ENCODE assay signal across 9 cellular contexts in the genomic region with DNA sequence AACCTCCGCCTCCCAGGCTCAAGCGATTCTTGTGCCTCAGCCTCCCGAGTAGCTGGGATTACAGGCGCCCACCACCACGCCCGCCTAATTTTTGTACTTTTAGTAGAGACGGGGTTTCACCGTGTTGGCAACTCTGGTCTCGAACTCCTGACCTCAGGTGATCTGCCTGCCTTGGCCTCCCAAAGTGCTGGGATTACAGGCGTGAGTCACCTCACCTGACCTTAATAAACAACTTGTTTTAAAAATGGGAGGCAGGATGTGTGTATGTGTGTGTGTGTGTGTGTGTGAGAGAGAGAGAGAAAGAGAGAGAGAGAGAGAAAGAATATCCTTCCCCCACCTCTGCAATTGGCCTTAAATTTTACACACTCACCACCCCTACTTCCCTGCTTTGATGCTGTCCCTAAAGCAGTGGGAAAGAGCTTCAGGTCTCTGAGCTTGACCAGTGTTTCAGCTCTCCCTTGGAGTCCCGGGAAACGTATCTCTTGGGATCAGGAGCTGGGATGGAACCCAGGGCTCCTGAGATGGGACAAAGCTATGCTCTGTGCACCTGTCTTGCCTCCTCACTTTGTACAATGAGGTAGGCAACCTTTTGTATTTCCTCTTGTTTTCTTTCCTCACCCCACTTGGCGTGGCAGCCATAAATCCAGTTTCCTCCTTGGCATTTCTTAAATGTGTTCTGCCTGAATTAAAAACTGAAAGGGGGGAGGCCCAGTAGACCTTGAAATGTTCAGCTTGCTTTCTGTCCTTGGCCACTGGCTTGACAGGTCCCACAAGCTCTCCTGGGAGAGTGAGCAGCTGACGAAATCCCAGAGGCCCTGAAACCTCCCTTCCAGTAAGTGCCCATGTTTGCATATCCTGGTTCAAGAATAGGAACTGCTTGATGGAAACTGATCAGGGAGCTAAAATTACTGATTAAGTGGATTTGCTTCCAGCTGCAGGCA. TPM values are rescaled to one million over a fixed set of nuclear protein-coding genes. Genes with fewer than 3 reads are reported as not detected.
DNase-seq lines count a peak whose midpoint lies in the region; ATAC-seq and TF ChIP-seq lines count a peak whose summit lies in the region.
"Had no signal": no experiment of that assay in that cellular context is flagged by ENCODE, and none has a peak within 500 bp of the region (broad histone marks: within the 10 kb centered on the region; RNA-seq: fewer than 3 reads in every experiment).

No MANE protein-coding gene starts in this region.

- H3K27me3 Mint-ChIP-seq in Calu3 (ENCODE audit: unreplicated experiment) = no peaks in the 10 kb centered on the region
- H3K27me3 Mint-ChIP-seq in central memory CD8-positive, alpha-beta T cell = no peaks in the 10 kb centered on the region
- no peaks in the 10 kb centered on the region for H3K27me3 Mint-ChIP-seq in neural crest cell (ENCODE audit: low read depth)
- H3K27me3 Mint-ChIP-seq: memory B cell had no signal

- H3K4me1 Mint-ChIP-seq in Calu3 (ENCODE audit: low read depth, unreplicated experiment) (peaks cover 33% of the 10 kb centered on the region), neural crest cell (peaks cover 16% of the 10 kb centered on the region)
- peaks cover 61% of the 10 kb centered on the region for H3K4me1 Mint-ChIP-seq in central memory CD8-positive, alpha-beta T cell
- H3K4me1 Mint-ChIP-seq: memory B cell had no signal

- TF ChIP-seq CTCF in Calu3 (IDR thresholded peaks at IDR 0.05; ENCODE audit: unreplicated experiment) = no peak
- no peak for TF ChIP-seq CTCF in neural crest cell (conservative IDR thresholded peaks at IDR 0.05)

- H3K4me3 Mint-ChIP-seq in Calu3 (ENCODE audit: low read depth, unreplicated experiment) (peak overlapping the region; percentile 45), neural crest cell (no peak overlapping the region)
- peak overlapping the region; percentile 38 for H3K4me3 Mint-ChIP-seq in central memory CD8-positive, alpha-beta T cell
- H3K4me3 Mint-ChIP-seq: memory B cell had no signal

- DNase-seq in Calu3 (peak; percentile 77), NCI-H1436 (lab: John Stamatoyannopoulos, UW) (peak; percentile 61), neural crest cell (ENCODE audit: low read depth, low spot score) (no peak), occipital lobe (lab: John Stamatoyannopoulos, UW) (no peak)
- no peak for DNase-seq in central memory CD8-positive, alpha-beta T cell (ENCODE audit: low spot score in 2 of 2)

- H3K27ac Mint-ChIP-seq in Calu3 (ENCODE audit: unreplicated experiment) (peak overlapping the region; percentile 96), neural crest cell (ENCODE audit: unreplicated experiment) (peak overlapping the region; percentile 67)
- peak overlapping the region; percentile 51 for H3K27ac Mint-ChIP-seq in central memory CD8-positive, alpha-beta T cell (ENCODE audit: low read depth)
- H3K27ac Mint-ChIP-seq: memory B cell had no signal

- H3K9me3 Mint-ChIP-seq in Calu3 (ENCODE audit: low read depth, unreplicated experiment) = no peaks in the 10 kb centered on the region
- no peaks in the 10 kb centered on the region for H3K9me3 Mint-ChIP-seq in central memory CD8-positive, alpha-beta T cell
- H3K9me3 Mint-ChIP-seq in neural crest cell = no peaks in the 10 kb centered on the region
- H3K9me3 Mint-ChIP-seq: memory B cell had no signal

- intact Hi-C loops in Calu3 (cut with micrococcal nuclease; ENCODE audit: unreplicated experiment) = no loop called here

- CTCF ChIA-PET in Calu3 (lab: Charles Lee) = interaction anchor here (0.7 to 1.9 kb wide), 5 partner anchors 11 to 511 kb away, joined by 3 to 7 read pairs (median 3); a partner anchor contains a TSS

- BruUV-seq in Calu3 (replicated peaks; lab: Mats Ljungman, UMichigan) = no TSS peak

- H3K36me3 Mint-ChIP-seq in Calu3 (ENCODE audit: insufficient read depth, unreplicated experiment) = peaks cover 12% of the 10 kb centered on the region
- peaks cover 5% of the 10 kb centered on the region for H3K36me3 Mint-ChIP-seq in central memory CD8-positive, alpha-beta T cell (ENCODE audit: insufficient read depth)
- H3K36me3 Mint-ChIP-seq in neural crest cell (ENCODE audit: low read depth) = no peaks in the 10 kb centered on the region

- ATAC-seq in central memory CD8-positive, alpha-beta T cell (replicated peaks; ENCODE audit: extremely low read depth, poor library complexity, severe bottlenecking) = no peak
- ATAC-seq in GM18873 (IDR thresholded peaks at IDR 0.05; ENCODE audit: low FRiP score, unreplicated experiment) (no peak), GM18858 (IDR thresholded peaks at IDR 0.05; ENCODE audit: unreplicated experiment) (no peak), GM18909 (IDR thresholded peaks at IDR 0.05; ENCODE audit: poor library complexity, unreplicated experiment) (no peak)

RNA-seq across cellular contexts. Expression of a gene that starts 17.8 kb away (rescaled TPM):
- 179 and 192 TPM in 2 replicates for total RNA-seq in Calu3 (2022)
- total RNA-seq in neural crest cell = 65.0 and 66.5 TPM in 2 replicates
- total RNA-seq in occipital lobe = 41.3 TPM

RNA-seq across cellular contexts. Expression of a gene that starts 45.7 kb away (rescaled TPM):
- 25.4 and 27.0 TPM in 2 replicates for total RNA-seq in Calu3 (2022)
- 33.5 and 36.5 TPM in 2 replicates for total RNA-seq in neural crest cell
- 28.9 TPM for total RNA-seq in occipital lobe

Comparison
In these comparisons a context has a peak if more than half of its experiments do, and no peak if none do; other contexts are left out.
1. DNase-seq: peak in Calu3 (single experiment) and NCI-H1436 (single experiment); none in central memory CD8-positive, alpha-beta T cell (0 of 2), neural crest cell (single experiment) and occipital lobe (single experiment).
2. Peak in every context shown above with its lines, with median percentiles within 50 percentile points of each other: H3K27ac Mint-ChIP-seq.